Comparison of ENCODE assay signal across 1 cellular context in the genomic region with DNA sequence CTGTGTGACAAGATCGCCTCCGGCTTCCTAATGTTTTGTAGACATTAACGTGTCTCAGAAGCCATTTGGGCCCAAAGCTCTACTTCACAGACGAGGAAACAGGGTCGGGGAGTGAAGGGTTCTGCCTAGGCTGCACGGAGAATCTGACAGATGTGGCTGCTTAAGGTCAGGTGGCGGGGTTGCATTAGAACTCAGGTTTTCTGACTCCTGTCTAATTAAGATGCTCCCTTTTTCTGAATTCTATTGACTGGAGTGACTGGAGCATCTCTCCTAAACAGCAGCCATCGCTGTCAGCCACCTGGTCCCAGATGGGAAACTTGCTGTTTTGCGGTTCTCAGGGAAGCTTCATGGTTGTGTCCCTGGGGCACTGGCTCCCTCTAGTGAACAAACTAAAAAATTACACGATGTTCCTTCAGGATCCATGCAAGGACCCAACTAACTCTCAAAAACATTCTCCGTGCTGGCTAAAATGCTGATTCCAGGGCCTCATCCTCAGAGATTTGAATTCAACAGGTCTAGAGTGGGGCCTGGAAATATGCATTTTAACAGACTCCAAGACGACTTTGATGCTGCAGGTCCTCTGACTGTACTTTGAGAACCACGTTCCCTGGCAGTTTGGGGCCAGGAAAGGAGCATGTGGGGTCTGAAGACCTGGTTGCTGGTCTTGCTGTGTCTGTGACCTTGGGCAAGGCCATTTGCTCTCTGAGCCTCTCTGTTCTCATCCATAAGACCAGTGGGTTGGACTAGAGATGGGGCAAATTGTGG.
TF ChIP-seq lines count a peak whose summit lies in the region.

No MANE protein-coding gene starts in this region.

TF ChIP-seq in GM23338, 12 proteins besides CTCF, POLR2A, EP300 and RAD21 (continued from another document):
- TF ChIP-seq ZNF462 (CRISPR knock-in tag; IDR thresholded peaks at IDR 0.05), result no peak
- TF ChIP-seq NANOG (IDR thresholded peaks at IDR 0.05; ENCODE audit: borderline replicate concordance), result no peak
- TF ChIP-seq EZH2phosphoT487 (IDR thresholded peaks at IDR 0.05; ENCODE audit: unreplicated experiment), result no peak
- TF ChIP-seq CREB1 (CRISPR knock-in tag; IDR thresholded peaks at IDR 0.05; ENCODE audit: low read depth), result no peak
- no peak for TF ChIP-seq ZNF331 (CRISPR knock-in tag; IDR thresholded peaks at IDR 0.05; ENCODE audit: low read depth)
- TF ChIP-seq STAT1 (IDR thresholded peaks at IDR 0.05; ENCODE audit: unreplicated experiment), result no peak
- TF ChIP-seq EZH2 (IDR thresholded peaks at IDR 0.05; ENCODE audit: low read depth, unreplicated experiment), result no peak
- TF ChIP-seq POLR2AphosphoS5 (IDR thresholded peaks at IDR 0.05; ENCODE audit: low read depth), result no peak
- TF ChIP-seq, protein P1, sequence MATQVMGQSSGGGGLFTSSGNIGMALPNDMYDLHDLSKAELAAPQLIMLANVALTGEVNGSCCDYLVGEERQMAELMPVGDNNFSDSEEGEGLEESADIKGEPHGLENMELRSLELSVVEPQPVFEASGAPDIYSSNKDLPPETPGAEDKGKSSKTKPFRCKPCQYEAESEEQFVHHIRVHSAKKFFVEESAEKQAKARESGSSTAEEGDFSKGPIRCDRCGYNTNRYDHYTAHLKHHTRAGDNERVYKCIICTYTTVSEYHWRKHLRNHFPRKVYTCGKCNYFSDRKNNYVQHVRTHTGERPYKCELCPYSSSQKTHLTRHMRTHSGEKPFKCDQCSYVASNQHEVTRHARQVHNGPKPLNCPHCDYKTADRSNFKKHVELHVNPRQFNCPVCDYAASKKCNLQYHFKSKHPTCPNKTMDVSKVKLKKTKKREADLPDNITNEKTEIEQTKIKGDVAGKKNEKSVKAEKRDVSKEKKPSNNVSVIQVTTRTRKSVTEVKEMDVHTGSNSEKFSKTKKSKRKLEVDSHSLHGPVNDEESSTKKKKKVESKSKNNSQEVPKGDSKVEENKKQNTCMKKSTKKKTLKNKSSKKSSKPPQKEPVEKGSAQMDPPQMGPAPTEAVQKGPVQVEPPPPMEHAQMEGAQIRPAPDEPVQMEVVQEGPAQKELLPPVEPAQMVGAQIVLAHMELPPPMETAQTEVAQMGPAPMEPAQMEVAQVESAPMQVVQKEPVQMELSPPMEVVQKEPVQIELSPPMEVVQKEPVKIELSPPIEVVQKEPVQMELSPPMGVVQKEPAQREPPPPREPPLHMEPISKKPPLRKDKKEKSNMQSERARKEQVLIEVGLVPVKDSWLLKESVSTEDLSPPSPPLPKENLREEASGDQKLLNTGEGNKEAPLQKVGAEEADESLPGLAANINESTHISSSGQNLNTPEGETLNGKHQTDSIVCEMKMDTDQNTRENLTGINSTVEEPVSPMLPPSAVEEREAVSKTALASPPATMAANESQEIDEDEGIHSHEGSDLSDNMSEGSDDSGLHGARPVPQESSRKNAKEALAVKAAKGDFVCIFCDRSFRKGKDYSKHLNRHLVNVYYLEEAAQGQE (IDR thresholded peaks at IDR 0.05; ENCODE audit: unreplicated experiment), result no peak
